ENCODE assay signal across 8 cellular contexts in the genomic region with DNA sequence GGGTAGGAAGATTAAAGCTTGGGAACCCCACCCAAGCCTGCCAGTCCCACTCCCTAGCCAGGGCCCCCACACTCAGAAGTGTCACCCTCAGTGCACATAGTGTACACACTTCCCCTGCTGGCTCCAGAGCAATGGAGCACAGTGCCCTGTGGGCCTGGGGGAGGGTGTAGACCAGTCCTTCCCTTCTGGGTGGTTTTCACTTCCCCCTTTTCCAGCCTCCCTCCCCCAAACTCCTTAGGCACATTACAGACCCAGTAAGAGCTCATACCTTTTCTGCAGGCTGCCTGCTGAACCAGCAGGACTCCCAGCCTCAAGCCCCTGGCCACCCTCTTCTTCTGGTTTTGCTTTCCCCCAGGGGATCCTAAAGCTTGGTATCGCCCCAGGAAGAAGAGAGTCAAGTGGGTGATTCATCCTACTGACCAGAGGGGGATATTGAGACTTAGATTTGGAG. TPM values are rescaled to one million over a fixed set of nuclear protein-coding genes. Genes with fewer than 3 reads are reported as not detected.
DNase-seq lines count a peak whose midpoint lies in the region; ATAC-seq, FAIRE-seq and TF ChIP-seq lines count a peak whose summit lies in the region.

A gene with protein sequence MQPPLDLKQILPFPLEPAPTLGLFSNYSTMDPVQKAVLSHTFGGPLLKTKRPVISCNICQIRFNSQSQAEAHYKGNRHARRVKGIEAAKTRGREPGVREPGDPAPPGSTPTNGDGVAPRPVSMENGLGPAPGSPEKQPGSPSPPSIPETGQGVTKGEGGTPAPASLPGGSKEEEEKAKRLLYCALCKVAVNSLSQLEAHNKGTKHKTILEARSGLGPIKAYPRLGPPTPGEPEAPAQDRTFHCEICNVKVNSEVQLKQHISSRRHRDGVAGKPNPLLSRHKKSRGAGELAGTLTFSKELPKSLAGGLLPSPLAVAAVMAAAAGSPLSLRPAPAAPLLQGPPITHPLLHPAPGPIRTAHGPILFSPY (minus strand): TSS at position 143 of the 451 bp plus-strand sequence. CDS start 219 bp downstream, outside the sequence.

- H3K18ac ChIP-seq in IMR-90 (ENCODE audit: low read depth, low read length), result peak within 1 kb of the TSS; percentile 32; the same call in 1 of the 2 replicates

- H2BK20ac ChIP-seq in IMR-90 (ENCODE audit: low read depth, low read length), result no peak within 1 kb of the TSS

- no peak within 1 kb of the TSS for H3K56ac ChIP-seq in IMR-90 (ENCODE audit: extremely low read depth, insufficient read depth, low read length)

- peak within 1 kb of the TSS; percentile 13; the same call in 1 of the 2 replicates for H3K14ac ChIP-seq in IMR-90 (replicated peaks; ENCODE audit: low read depth, low read length)

- H3K27me3 Mint-ChIP-seq in dendritic cell treated with granulocyte-macrophage colony-stimulating factor and Interleukin-4, amounts not matched to agents 40 ng/mL and 50 ng/mL, for 4 days, result no peaks in the 10 kb centered on the region
- H3K27me3 Mint-ChIP-seq in neural crest cell (ENCODE audit: low read depth), result no peaks in the 10 kb centered on the region

- CTCF ChIA-PET in IMR-90 (lab: Yijun Ruan, JAX), result interaction anchor here (0.6 to 1.0 kb wide), 2 partner anchors 15 to 31 kb away, joined by 3 read pairs; no protein-coding TSS in a partner anchor

- H3K4me3 ChIP-seq in IMR-90 (ENCODE audit: insufficient read depth, low read depth, low read length) (no peak within 1 kb of the TSS), HAP-1 (no peak within 1 kb of the TSS)

- H3K79me1 ChIP-seq in IMR-90 (ENCODE audit: low read depth in 1 of 2, low read length in 2 of 2), result no peaks in the 10 kb centered on the region

- peaks cover 13% of the 10 kb centered on the region for H3K4me1 ChIP-seq in IMR-90 (ENCODE audit: control insufficient read depth, insufficient read depth, low read length)
- peaks cover 4% of the 10 kb centered on the region; the same call in 1 of the 2 replicates for H3K4me1 ChIP-seq in HAP-1

- peaks cover 92% of the 10 kb centered on the region for H3K4me1 Mint-ChIP-seq in dendritic cell treated with granulocyte-macrophage colony-stimulating factor and Interleukin-4, amounts not matched to agents 40 ng/mL and 50 ng/mL, for 4 days (ENCODE audit: low read depth)
- H3K4me1 Mint-ChIP-seq in neural crest cell, result peaks cover 39% of the 10 kb centered on the region

- peak within 1 kb of the TSS; percentile 36; the same call in 1 of the 2 replicates for H2AK5ac ChIP-seq in IMR-90 (ENCODE audit: low read depth, low read length)

- H3K23ac ChIP-seq in IMR-90 (ENCODE audit: low read depth, low read length), result no peak within 1 kb of the TSS

- TF ChIP-seq RAD21 in IMR-90 (IDR thresholded peaks at IDR 0.05; ENCODE audit: low read length), result no peak

- no peaks in the 10 kb centered on the region for H3K9me3 Mint-ChIP-seq in dendritic cell treated with granulocyte-macrophage colony-stimulating factor and Interleukin-4, amounts not matched to agents 40 ng/mL and 50 ng/mL, for 4 days
- no peaks in the 10 kb centered on the region for H3K9me3 Mint-ChIP-seq in neural crest cell

- BruUV-seq in IMR-90 (replicated peaks; lab: Mats Ljungman, UMichigan), result no TSS peak

- no peak within 1 kb of the TSS for H3K9ac ChIP-seq in IMR-90 (ENCODE audit: low read depth, low read length)

- POLR2A ChIA-PET in IMR-90 (lab: Charles Lee; ENCODE audit: unreplicated experiment), result no interaction called here

- H4K5ac ChIP-seq in IMR-90 (ENCODE audit: low read depth, low read length), result peak within 1 kb of the TSS; percentile 2; the same call in 1 of the 2 replicates

- no peaks in the 10 kb centered on the region for H3K36me3 ChIP-seq in IMR-90 (ENCODE audit: control insufficient read depth, insufficient read depth, low read length)
- H3K36me3 ChIP-seq in HAP-1 (replicated peaks), result 0 out of 2 replicates have a peak, but pooled peaks cover 3% of the 10 kb centered on the region

- no peaks in the 10 kb centered on the region for H4K20me1 ChIP-seq in IMR-90 (ENCODE audit: insufficient read depth, low read length)

- TF ChIP-seq POLR2A in IMR-90 (IDR thresholded peaks at IDR 0.05; ENCODE audit: low read depth, low read length) (no peak), H54 (IDR thresholded peaks at IDR 0.05; ENCODE audit: low read depth, low read length) (no peak)

- in situ Hi-C loops in IMR-90 (cut with MboI; ENCODE audit: low sequenced_read_pairs), result no loop called here
- in situ Hi-C loops in HAP-1 (cut with MboI; ENCODE audit: low sequenced_read_pairs), result no loop called here

- H3K9me3 ChIP-seq in IMR-90 (ENCODE audit: control insufficient read depth, insufficient read depth, low read length), result no peaks in the 10 kb centered on the region
- no peaks in the 10 kb centered on the region for H3K9me3 ChIP-seq in HAP-1

- no peak within 1 kb of the TSS for H4K8ac ChIP-seq in IMR-90 (ENCODE audit: low read depth in 2 of 2, low read length in 2 of 2)

- H2AFZ ChIP-seq in IMR-90 (replicated peaks; ENCODE audit: low read length, poor library complexity), result no peak within 1 kb of the TSS

- peak within 1 kb of the TSS; percentile 70 for H2AK9ac ChIP-seq in IMR-90 (replicated peaks; ENCODE audit: low read depth, low read length, poor library complexity)

- dilution Hi-C loops in IMR-90 (cut with HindIII; ENCODE audit: low sequenced_read_pairs, unreplicated experiment), result no loop called here

- H2BK15ac ChIP-seq in IMR-90 (ENCODE audit: low read depth, low read length), result no peak within 1 kb of the TSS

- peak within 1 kb of the TSS; percentile 87 for H3K27ac Mint-ChIP-seq in dendritic cell treated with granulocyte-macrophage colony-stimulating factor and Interleukin-4, amounts not matched to agents 40 ng/mL and 50 ng/mL, for 4 days
- H3K27ac Mint-ChIP-seq in neural crest cell (ENCODE audit: unreplicated experiment), result peak within 1 kb of the TSS; percentile 61

- H4K91ac ChIP-seq in IMR-90 (ENCODE audit: insufficient read depth, low read depth, low read length), result 0 out of 2 replicates have a peak within 1 kb of the TSS, but pooled peaks have one; percentile 2

- peak within 1 kb of the TSS; percentile 90 for H3K4me3 Mint-ChIP-seq in dendritic cell treated with granulocyte-macrophage colony-stimulating factor and Interleukin-4, amounts not matched to agents 40 ng/mL and 50 ng/mL, for 4 days
- H3K4me3 Mint-ChIP-seq in neural crest cell, result peak within 1 kb of the TSS; percentile 28

- no peaks in the 10 kb centered on the region for H3K27me3 ChIP-seq in IMR-90 (ENCODE audit: control insufficient read depth, insufficient read depth, low read length)
- H3K27me3 ChIP-seq in HAP-1 (ENCODE audit: low read depth), result no peaks in the 10 kb centered on the region

- H3K27ac ChIP-seq in IMR-90 (ENCODE audit: insufficient read depth, low read length), result no peak within 1 kb of the TSS

- no peak for ATAC-seq in IMR-90 (ENCODE audit: low read depth)
- no peak for ATAC-seq in HG03196 (IDR thresholded peaks at IDR 0.05; ENCODE audit: unreplicated experiment)
- no peak for ATAC-seq in HG02970 (IDR thresholded peaks at IDR 0.05; ENCODE audit: low FRiP score, unreplicated experiment)

- FAIRE-seq in H54 (lab: Jason Lieb, UNC), result no peak

- H3K36me3 Mint-ChIP-seq in dendritic cell treated with granulocyte-macrophage colony-stimulating factor and Interleukin-4, amounts not matched to agents 40 ng/mL and 50 ng/mL, for 4 days (ENCODE audit: low read depth), result peaks cover 44% of the 10 kb centered on the region
- no peaks in the 10 kb centered on the region for H3K36me3 Mint-ChIP-seq in neural crest cell (ENCODE audit: low read depth)

- intact Hi-C loops in IMR-90 (cut with micrococcal nuclease), result no loop called here
- intact Hi-C loops in dendritic cell treated with granulocyte-macrophage colony-stimulating factor and Interleukin-4, amounts not matched to agents 40 ng/mL and 50 ng/mL, for 4 days (cut with micrococcal nuclease), result loop anchor here (1.0 kb wide), 1 partner anchor 9 kb away; no protein-coding TSS in a partner anchor

- H2BK5ac ChIP-seq in IMR-90 (ENCODE audit: low read depth, low read length, poor library complexity, severe bottlenecking), result no peak within 1 kb of the TSS

- TF ChIP-seq CTCF in IMR-90 (conservative IDR thresholded peaks at IDR 0.05; ENCODE audit: low read depth, low read length) (no peak), neural crest cell (conservative IDR thresholded peaks at IDR 0.05) (no peak)

- H2BK120ac ChIP-seq in IMR-90 (ENCODE audit: low read depth, low read length), result peak within 1 kb of the TSS; percentile 17

- no CpG with 5 or more reads among the region's 1 CpG for WGBS in IMR-90 (ENCODE audit: extremely low coverage in 2 of 2, insufficient read length in 1 of 2), 2 experiments

- no peak within 1 kb of the TSS; the same call in none of the 2 replicates for H3K4ac ChIP-seq in IMR-90 (ENCODE audit: low read depth, low read length)

- DNase-seq in GDM1 (lab: John Stamatoyannopoulos, UW) (peak; percentile 84), IMR-90 (no peak), neural crest cell (ENCODE audit: low read depth, low spot score) (no peak), HAP-1 (ENCODE audit: low spot score in 2 of 2) (no peak), H54 (ENCODE audit: insufficient read length, low spot score) (no peak)

- H3K9me1 ChIP-seq in IMR-90 (ENCODE audit: insufficient read depth, low read length), result no peaks in the 10 kb centered on the region; the same call in 1 of the 2 replicates

- H3K4me2 ChIP-seq in IMR-90 (ENCODE audit: low read depth, low read length), result no peak within 1 kb of the TSS

TF ChIP-seq in IMR-90, 13 proteins besides CTCF, POLR2A, EP300 and RAD21 (continues in another document):
- TF ChIP-seq MXI1 (IDR thresholded peaks at IDR 0.05; ENCODE audit: borderline replicate concordance, low read depth, low read length) (no peak), ELK1 (IDR thresholded peaks at IDR 0.05; ENCODE audit: borderline replicate concordance, low read depth, low read length) (no peak), SMC3 (IDR thresholded peaks at IDR 0.05; ENCODE audit: low read depth, low read length) (no peak), MAZ (IDR thresholded peaks at IDR 0.05; ENCODE audit: borderline replicate concordance, low read depth, low read length) (no peak), BHLHE40 (IDR thresholded peaks at IDR 0.05; ENCODE audit: low read depth, low read length) (no peak), FOS (IDR thresholded peaks at IDR 0.05; ENCODE audit: low read depth, low read length) (no peak), MAFK (IDR thresholded peaks at IDR 0.05; ENCODE audit: low read depth, low read length) (no peak)

RNA-seq across cellular contexts. Expression of the gene that starts here (rescaled TPM):
- 0.28 and 0.36 TPM in 2 replicates for total RNA-seq in IMR-90 (2012; rRNA removed)
- polyA plus RNA-seq in IMR-90 (2012; rRNA removed), result 2.5 and 2.9 TPM in 2 replicates
- polyA plus RNA-seq in IMR-90 (2012; cell fraction: cytosol; rRNA removed), result 3.1 and 5.4 TPM in 2 replicates
- 3.7 and 8.0 TPM in 2 replicates for polyA plus RNA-seq in IMR-90 (2012; cell fraction: nucleus; rRNA removed; ENCODE audit: low replicate concordance)
- 20.3 and 20.8 TPM in 2 replicates for total RNA-seq in neural crest cell

Comparison
In these comparisons a context has a peak if more than half of its experiments do, and no peak if none do; other contexts are left out.
1. RNA of the gene that starts here (total RNA-seq): 20.3 to 20.8 TPM in neural crest cell; 0.28 to 0.36 TPM in IMR-90; every median in the first group is over 10 times any median in the second.